ENCODE assay signal across 10 cellular contexts in genomic region chr2:233556756-233557736, GRCh38. TPM values are rescaled to one million over a fixed set of nuclear protein-coding genes. Genes with fewer than 3 reads are reported as not detected.
DNase-seq lines count a peak whose midpoint lies in the region; ATAC-seq and TF ChIP-seq lines count a peak whose summit lies in the region.
"Had no signal": no experiment of that assay in that cellular context is flagged by ENCODE, and none has a peak within 500 bp of the region (broad histone marks: within the 10 kb centered on the region; RNA-seq: fewer than 3 reads in every experiment).

No MANE protein-coding gene starts in this region.

- intact Hi-C loops in right lobe of liver (cut with DNase I) (no loop called here), Right ventricle myocardium inferior (cut with DNase I) (no loop called here)

- no peaks in the 10 kb centered on the region; the same call in 1 of the 2 replicates for H3K36me3 Mint-ChIP-seq in WTC11

- TF ChIP-seq CTCF in WTC11 (IDR thresholded peaks at IDR 0.05) (no peak), right lobe of liver (IDR thresholded peaks at IDR 0.05) (no peak)

- H3K9me3 Mint-ChIP-seq in WTC11: no peaks in the 10 kb centered on the region
- H3K9me3 Mint-ChIP-seq: IgD-negative memory B cell had no signal

- H3K27me3 Mint-ChIP-seq in WTC11 (ENCODE audit: low read depth): no peaks in the 10 kb centered on the region
- H3K27me3 Mint-ChIP-seq: IgD-negative memory B cell had no signal

- H3K4me3 ChIP-seq in Jurkat, Clone E6-1 (ENCODE audit: low read length): no peak overlapping the region
- H3K4me3 ChIP-seq in right lobe of liver: no peak overlapping the region

- WGBS in right lobe of liver (ENCODE audit: insufficient coverage, low coverage, low lambda C conversion rate, missing lambda C conversion rate): 85% methylated on average over 9 of the region's 9 CpGs

- POLR2A ChIA-PET in WTC11 (lab: Charles Lee): no interaction called here

- H3K36me3 ChIP-seq in right lobe of liver: peaks cover 0 to 40% (median 8%) of the 10 kb centered on the region in 4 donors
- H3K36me3 ChIP-seq: neutrophil had no signal

- peaks cover 10% of the 10 kb centered on the region for H3K4me1 Mint-ChIP-seq in WTC11

- no peak overlapping the region for H3K4me3 Mint-ChIP-seq in WTC11

- DNase-seq in AG20443 (ENCODE audit: low spot score) (peak; percentile 20), WTC11 (ENCODE audit: low spot score) (no peak), right lobe of liver (no peak), islet precursor cell (no peak), Right ventricle myocardium inferior (ENCODE audit: missing footprints) (no peak), anterior cingulate cortex (lab: John Stamatoyannopoulos, UW) (no peak), NCI-H187 (lab: John Stamatoyannopoulos, UW) (no peak)
- peak; percentile 39 for DNase-seq in Jurkat, Clone E6-1 (ENCODE audit: low read depth, low spot score)

- H3K27me3 ChIP-seq in right lobe of liver: no peaks in the 10 kb centered on the region
- H3K27me3 ChIP-seq: neutrophil had no signal

- no peak for TF ChIP-seq POLR2A in right lobe of liver (IDR thresholded peaks at IDR 0.05)

- H3K27ac ChIP-seq in right lobe of liver: no peak overlapping the region
- H3K27ac ChIP-seq: neutrophil had no signal

- CTCF ChIA-PET in WTC11 (lab: Charles Lee): interaction anchor here (0.8 to 1.3 kb wide), 4 partner anchors 10 to 155 kb away, joined by 3 to 4 read pairs (median 4); partner anchors contain the start of gene USP40

- no peak overlapping the region; the same call in 1 of the 2 replicates for H3K27ac Mint-ChIP-seq in WTC11

- H3K9me3 ChIP-seq in right lobe of liver: no peaks in the 10 kb centered on the region
- H3K9me3 ChIP-seq: neutrophil had no signal

- H3K4me1 ChIP-seq in right lobe of liver: peaks cover 0 to 7% (median 0%) of the 10 kb centered on the region in 4 donors

- ATAC-seq in WTC11 (peak; percentile 51), right lobe of liver (peak; percentile 18 to 59 (median 43)), Right ventricle myocardium inferior (no peak)

TF ChIP-seq in WTC11, 78 proteins besides CTCF, POLR2A, EP300 and RAD21:
- TF ChIP-seq GRHL2 (CRISPR knock-in tag; IDR thresholded peaks at IDR 0.05; ENCODE audit: insufficient replicate concordance, severe bottlenecking): no peak
- TF ChIP-seq, protein P1, sequence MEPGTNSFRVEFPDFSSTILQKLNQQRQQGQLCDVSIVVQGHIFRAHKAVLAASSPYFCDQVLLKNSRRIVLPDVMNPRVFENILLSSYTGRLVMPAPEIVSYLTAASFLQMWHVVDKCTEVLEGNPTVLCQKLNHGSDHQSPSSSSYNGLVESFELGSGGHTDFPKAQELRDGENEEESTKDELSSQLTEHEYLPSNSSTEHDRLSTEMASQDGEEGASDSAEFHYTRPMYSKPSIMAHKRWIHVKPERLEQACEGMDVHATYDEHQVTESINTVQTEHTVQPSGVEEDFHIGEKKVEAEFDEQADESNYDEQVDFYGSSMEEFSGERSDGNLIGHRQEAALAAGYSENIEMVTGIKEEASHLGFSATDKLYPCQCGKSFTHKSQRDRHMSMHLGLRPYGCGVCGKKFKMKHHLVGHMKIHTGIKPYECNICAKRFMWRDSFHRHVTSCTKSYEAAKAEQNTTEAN (CRISPR knock-in tag; IDR thresholded peaks at IDR 0.05): no peak
- TF ChIP-seq ZNF138 (CRISPR knock-in tag; conservative IDR thresholded peaks at IDR 0.05): no peak
- TF ChIP-seq, protein P2, sequence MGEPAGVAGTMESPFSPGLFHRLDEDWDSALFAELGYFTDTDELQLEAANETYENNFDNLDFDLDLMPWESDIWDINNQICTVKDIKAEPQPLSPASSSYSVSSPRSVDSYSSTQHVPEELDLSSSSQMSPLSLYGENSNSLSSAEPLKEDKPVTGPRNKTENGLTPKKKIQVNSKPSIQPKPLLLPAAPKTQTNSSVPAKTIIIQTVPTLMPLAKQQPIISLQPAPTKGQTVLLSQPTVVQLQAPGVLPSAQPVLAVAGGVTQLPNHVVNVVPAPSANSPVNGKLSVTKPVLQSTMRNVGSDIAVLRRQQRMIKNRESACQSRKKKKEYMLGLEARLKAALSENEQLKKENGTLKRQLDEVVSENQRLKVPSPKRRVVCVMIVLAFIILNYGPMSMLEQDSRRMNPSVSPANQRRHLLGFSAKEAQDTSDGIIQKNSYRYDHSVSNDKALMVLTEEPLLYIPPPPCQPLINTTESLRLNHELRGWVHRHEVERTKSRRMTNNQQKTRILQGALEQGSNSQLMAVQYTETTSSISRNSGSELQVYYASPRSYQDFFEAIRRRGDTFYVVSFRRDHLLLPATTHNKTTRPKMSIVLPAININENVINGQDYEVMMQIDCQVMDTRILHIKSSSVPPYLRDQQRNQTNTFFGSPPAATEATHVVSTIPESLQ (CRISPR knock-in tag; IDR thresholded peaks at IDR 0.05): no peak
- no peak for TF ChIP-seq STAT6 (CRISPR knock-in tag; conservative IDR thresholded peaks at IDR 0.05; ENCODE audit: low read depth)
- TF ChIP-seq ESRRA (CRISPR knock-in tag; IDR thresholded peaks at IDR 0.05; ENCODE audit: borderline replicate concordance): no peak
- no peak for TF ChIP-seq TEAD4 (CRISPR knock-in tag; IDR thresholded peaks at IDR 0.05)

RNA-seq across cellular contexts. Expression of gene USP40, which starts 9.5 kb away (rescaled TPM):
- 4.2 TPM for polyA plus RNA-seq in Jurkat, Clone E6-1 (2012; ENCODE audit: insufficient read depth, insufficient read length)
- total RNA-seq in WTC11 (2021) (9.7 to 13.6 TPM (median 10.3 TPM) in 3 replicates), right lobe of liver (10 to 100 TPM; 19.9 to 38.8 (median 27.0) TPM), Right ventricle myocardium inferior (17.2 TPM)

Comparison
In these comparisons a context has a peak if more than half of its experiments do, and no peak if none do; other contexts are left out.
1. DNase-seq: peak in AG20443 (single experiment) and Jurkat, Clone E6-1 (single experiment); none in WTC11 (single experiment), right lobe of liver (0 of 3), islet precursor cell (single experiment), Right ventricle myocardium inferior (single experiment), anterior cingulate cortex (0 of 58) and NCI-H187 (0 of 2).